ENCODE assay signal across 35 cellular contexts in genomic region chr14:81337073-81337472, GRCh38.
"Had no signal": no experiment of that assay in that cellular context is flagged by ENCODE, and none has a peak within 500 bp of the region (broad histone marks: within the 10 kb centered on the region; RNA-seq: fewer than 3 reads in every experiment).

No MANE protein-coding gene starts in this region.

- H3K27ac ChIP-seq: brain microvascular endothelial cell, cardiac muscle cell, Peyer's patch had no signal

- H3K4me1 Mint-ChIP-seq: activated CD4-positive, alpha-beta T cell treated with anti-CD3 and anti-CD28 coated beads, Interleukin-2, amount 10 ng/mL, durations not matched to agents 24 days and 14 days; activated naive CD8-positive, alpha-beta T cell treated with anti-CD3 and anti-CD28 coated beads for 36 hours; activated T-helper 17 cell treated with anti-CD3 and anti-CD28 coated beads, Interleukin-2, amount 50 U/mL, for 72 hours; central memory CD8-positive, alpha-beta T cell had no signal

- H3K4me3 ChIP-seq: cardiac muscle cell, Peyer's patch had no signal

- H3K36me3 Mint-ChIP-seq: activated naive CD8-positive, alpha-beta T cell treated with anti-CD3 and anti-CD28 coated beads for 36 hours had no signal

- H3K36me3 ChIP-seq: brain microvascular endothelial cell, cardiac muscle cell, Peyer's patch had no signal

- DNase-seq: activated CD4-positive, alpha-beta T cell treated with anti-CD3 and anti-CD28 coated beads, Interleukin-2, amount 10 ng/mL, durations not matched to agents 24 days and 14 days; activated CD4-positive, alpha-beta T cell treated with anti-CD3 and anti-CD28 coated beads, Interleukin-2, amount 50 U/mL, for 4 hours; activated CD8-positive, alpha-beta T cell treated with anti-CD3 and anti-CD28 coated beads for 36 hours; activated effector memory CD4-positive, alpha-beta T cell treated with anti-CD3 and anti-CD28 coated beads, Interleukin-2, amount 50 U/mL, for 16 hours; activated naive CD4-positive, alpha-beta T cell; activated naive CD4-positive, alpha-beta T cell treated with anti-CD3 and anti-CD28 coated beads, Interleukin-2, amount 50 U/mL, for 16 hours; activated naive CD8-positive, alpha-beta T cell treated with anti-CD3 and anti-CD28 coated beads for 36 hours; activated T-cell treated with anti-CD3 and anti-CD28 coated beads, Interleukin-2, amount 50 U/mL, for 1 hour; activated T-cell treated with anti-CD3 and anti-CD28 coated beads, Interleukin-2, amount 50 U/mL, for 72 hours; amniotic stem cell; aorta; brain microvascular endothelial cell; Kasumi-1; KG1; MM.1S; MV-4-11; NCI-H1092; NCI-H1417; NCI-H146; NCI-H187; NCI-H2081; NCI-H2171 treated with DMSO at 0.1 percent for 48 hours; NCI-H2227 treated with DMSO at 0.1 percent for 48 hours; NCI-H446 treated with DMSO at 0.1 percent for 48 hours; NCI-H524; Peyer's patch; Right ventricle myocardium superior; RPMI8226; SW 1271; T-helper 1 cell; T-helper 2 cell; T-helper 9 cell had no signal

- H3K9me3 Mint-ChIP-seq: activated CD4-positive, alpha-beta T cell treated with anti-CD3 and anti-CD28 coated beads, Interleukin-2, amount 10 ng/mL, durations not matched to agents 24 days and 14 days; activated CD8-positive, alpha-beta T cell treated with anti-CD3 and anti-CD28 coated beads for 36 hours; activated naive CD8-positive, alpha-beta T cell treated with anti-CD3 and anti-CD28 coated beads for 36 hours; activated T-cell treated with anti-CD3 and anti-CD28 coated beads, Interleukin-2, amount 50 U/mL, for 72 hours; activated T-helper 17 cell treated with anti-CD3 and anti-CD28 coated beads, Interleukin-2, amount 50 U/mL, for 72 hours; central memory CD8-positive, alpha-beta T cell had no signal

- H3K9me3 ChIP-seq: Peyer's patch had no signal

- H3K27me3 ChIP-seq: brain microvascular endothelial cell, cardiac muscle cell, Peyer's patch had no signal

- H3K27ac Mint-ChIP-seq: activated CD4-positive, alpha-beta T cell treated with anti-CD3 and anti-CD28 coated beads, Interleukin-2, amount 10 ng/mL, durations not matched to agents 24 days and 14 days; activated CD8-positive, alpha-beta T cell treated with anti-CD3 and anti-CD28 coated beads for 36 hours; activated naive CD8-positive, alpha-beta T cell treated with anti-CD3 and anti-CD28 coated beads for 36 hours; activated T-cell treated with anti-CD3 and anti-CD28 coated beads, Interleukin-2, amount 50 U/mL, for 72 hours; activated T-helper 17 cell treated with anti-CD3 and anti-CD28 coated beads, Interleukin-2, amount 50 U/mL, for 72 hours had no signal

- H3K4me3 Mint-ChIP-seq: activated CD4-positive, alpha-beta T cell treated with anti-CD3 and anti-CD28 coated beads, Interleukin-2, amount 10 ng/mL, durations not matched to agents 24 days and 14 days; activated CD8-positive, alpha-beta T cell treated with anti-CD3 and anti-CD28 coated beads for 36 hours; activated naive CD8-positive, alpha-beta T cell treated with anti-CD3 and anti-CD28 coated beads for 36 hours; activated T-cell treated with anti-CD3 and anti-CD28 coated beads, Interleukin-2, amount 50 U/mL, for 72 hours; activated T-helper 17 cell treated with anti-CD3 and anti-CD28 coated beads, Interleukin-2, amount 50 U/mL, for 72 hours; central memory CD8-positive, alpha-beta T cell had no signal

- H3K4me1 ChIP-seq: Peyer's patch had no signal
